ENCODE assay signal across 2 cellular contexts in the genomic region with DNA sequence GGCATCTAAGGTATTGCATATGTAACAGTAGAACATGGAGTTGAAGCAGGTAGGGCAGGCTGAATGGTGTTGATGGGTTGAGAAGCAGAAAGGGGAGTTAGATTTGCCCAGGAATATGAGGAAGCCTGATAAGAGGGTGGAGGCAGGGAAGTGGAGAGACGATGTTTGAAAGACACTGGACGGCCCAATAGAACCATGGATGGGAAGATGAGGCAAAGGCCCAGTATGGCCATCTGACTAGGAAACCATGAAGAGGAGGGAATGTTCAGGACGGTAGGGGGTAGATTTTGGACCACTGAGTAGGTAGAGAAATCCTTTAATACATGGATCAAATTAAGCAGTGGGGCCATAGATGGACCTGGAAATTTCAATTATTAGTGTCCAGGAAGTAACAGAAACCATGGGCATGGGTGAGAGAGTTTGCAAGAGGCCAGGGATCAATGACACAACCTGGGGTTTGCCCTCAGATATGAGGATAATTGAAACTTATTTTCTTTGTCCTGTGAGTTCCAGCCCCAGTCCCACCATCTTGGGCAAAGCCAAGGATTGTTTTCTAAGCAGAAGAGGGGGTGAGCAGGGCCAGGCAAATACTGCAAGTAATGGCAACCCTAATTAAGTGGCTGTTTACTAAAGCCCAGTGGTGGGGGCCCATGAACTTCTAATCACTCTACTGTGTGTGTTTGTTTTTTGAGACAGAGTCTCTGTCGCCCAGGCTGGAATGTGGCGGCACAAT.
TF ChIP-seq lines count a peak whose summit lies in the region.

No MANE protein-coding gene starts in this region.

TF ChIP-seq in GM23338, 12 proteins besides CTCF, POLR2A, EP300 and RAD21 (continues in another document):
- no peak for TF ChIP-seq ZNF114 (CRISPR knock-in tag; IDR thresholded peaks at IDR 0.05)
- TF ChIP-seq EZH2 (IDR thresholded peaks at IDR 0.05; ENCODE audit: low read depth, unreplicated experiment) = no peak
- TF ChIP-seq STAT1 (IDR thresholded peaks at IDR 0.05; ENCODE audit: unreplicated experiment) = no peak
- no peak for TF ChIP-seq JUNB (IDR thresholded peaks at IDR 0.05; ENCODE audit: unreplicated experiment)
- TF ChIP-seq, protein P1, sequence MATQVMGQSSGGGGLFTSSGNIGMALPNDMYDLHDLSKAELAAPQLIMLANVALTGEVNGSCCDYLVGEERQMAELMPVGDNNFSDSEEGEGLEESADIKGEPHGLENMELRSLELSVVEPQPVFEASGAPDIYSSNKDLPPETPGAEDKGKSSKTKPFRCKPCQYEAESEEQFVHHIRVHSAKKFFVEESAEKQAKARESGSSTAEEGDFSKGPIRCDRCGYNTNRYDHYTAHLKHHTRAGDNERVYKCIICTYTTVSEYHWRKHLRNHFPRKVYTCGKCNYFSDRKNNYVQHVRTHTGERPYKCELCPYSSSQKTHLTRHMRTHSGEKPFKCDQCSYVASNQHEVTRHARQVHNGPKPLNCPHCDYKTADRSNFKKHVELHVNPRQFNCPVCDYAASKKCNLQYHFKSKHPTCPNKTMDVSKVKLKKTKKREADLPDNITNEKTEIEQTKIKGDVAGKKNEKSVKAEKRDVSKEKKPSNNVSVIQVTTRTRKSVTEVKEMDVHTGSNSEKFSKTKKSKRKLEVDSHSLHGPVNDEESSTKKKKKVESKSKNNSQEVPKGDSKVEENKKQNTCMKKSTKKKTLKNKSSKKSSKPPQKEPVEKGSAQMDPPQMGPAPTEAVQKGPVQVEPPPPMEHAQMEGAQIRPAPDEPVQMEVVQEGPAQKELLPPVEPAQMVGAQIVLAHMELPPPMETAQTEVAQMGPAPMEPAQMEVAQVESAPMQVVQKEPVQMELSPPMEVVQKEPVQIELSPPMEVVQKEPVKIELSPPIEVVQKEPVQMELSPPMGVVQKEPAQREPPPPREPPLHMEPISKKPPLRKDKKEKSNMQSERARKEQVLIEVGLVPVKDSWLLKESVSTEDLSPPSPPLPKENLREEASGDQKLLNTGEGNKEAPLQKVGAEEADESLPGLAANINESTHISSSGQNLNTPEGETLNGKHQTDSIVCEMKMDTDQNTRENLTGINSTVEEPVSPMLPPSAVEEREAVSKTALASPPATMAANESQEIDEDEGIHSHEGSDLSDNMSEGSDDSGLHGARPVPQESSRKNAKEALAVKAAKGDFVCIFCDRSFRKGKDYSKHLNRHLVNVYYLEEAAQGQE (IDR thresholded peaks at IDR 0.05; ENCODE audit: unreplicated experiment) = no peak
- TF ChIP-seq POLR2AphosphoS5 (IDR thresholded peaks at IDR 0.05; ENCODE audit: low read depth) = no peak
- no peak for TF ChIP-seq ZNF331 (CRISPR knock-in tag; IDR thresholded peaks at IDR 0.05; ENCODE audit: low read depth)
- TF ChIP-seq, protein P2, sequence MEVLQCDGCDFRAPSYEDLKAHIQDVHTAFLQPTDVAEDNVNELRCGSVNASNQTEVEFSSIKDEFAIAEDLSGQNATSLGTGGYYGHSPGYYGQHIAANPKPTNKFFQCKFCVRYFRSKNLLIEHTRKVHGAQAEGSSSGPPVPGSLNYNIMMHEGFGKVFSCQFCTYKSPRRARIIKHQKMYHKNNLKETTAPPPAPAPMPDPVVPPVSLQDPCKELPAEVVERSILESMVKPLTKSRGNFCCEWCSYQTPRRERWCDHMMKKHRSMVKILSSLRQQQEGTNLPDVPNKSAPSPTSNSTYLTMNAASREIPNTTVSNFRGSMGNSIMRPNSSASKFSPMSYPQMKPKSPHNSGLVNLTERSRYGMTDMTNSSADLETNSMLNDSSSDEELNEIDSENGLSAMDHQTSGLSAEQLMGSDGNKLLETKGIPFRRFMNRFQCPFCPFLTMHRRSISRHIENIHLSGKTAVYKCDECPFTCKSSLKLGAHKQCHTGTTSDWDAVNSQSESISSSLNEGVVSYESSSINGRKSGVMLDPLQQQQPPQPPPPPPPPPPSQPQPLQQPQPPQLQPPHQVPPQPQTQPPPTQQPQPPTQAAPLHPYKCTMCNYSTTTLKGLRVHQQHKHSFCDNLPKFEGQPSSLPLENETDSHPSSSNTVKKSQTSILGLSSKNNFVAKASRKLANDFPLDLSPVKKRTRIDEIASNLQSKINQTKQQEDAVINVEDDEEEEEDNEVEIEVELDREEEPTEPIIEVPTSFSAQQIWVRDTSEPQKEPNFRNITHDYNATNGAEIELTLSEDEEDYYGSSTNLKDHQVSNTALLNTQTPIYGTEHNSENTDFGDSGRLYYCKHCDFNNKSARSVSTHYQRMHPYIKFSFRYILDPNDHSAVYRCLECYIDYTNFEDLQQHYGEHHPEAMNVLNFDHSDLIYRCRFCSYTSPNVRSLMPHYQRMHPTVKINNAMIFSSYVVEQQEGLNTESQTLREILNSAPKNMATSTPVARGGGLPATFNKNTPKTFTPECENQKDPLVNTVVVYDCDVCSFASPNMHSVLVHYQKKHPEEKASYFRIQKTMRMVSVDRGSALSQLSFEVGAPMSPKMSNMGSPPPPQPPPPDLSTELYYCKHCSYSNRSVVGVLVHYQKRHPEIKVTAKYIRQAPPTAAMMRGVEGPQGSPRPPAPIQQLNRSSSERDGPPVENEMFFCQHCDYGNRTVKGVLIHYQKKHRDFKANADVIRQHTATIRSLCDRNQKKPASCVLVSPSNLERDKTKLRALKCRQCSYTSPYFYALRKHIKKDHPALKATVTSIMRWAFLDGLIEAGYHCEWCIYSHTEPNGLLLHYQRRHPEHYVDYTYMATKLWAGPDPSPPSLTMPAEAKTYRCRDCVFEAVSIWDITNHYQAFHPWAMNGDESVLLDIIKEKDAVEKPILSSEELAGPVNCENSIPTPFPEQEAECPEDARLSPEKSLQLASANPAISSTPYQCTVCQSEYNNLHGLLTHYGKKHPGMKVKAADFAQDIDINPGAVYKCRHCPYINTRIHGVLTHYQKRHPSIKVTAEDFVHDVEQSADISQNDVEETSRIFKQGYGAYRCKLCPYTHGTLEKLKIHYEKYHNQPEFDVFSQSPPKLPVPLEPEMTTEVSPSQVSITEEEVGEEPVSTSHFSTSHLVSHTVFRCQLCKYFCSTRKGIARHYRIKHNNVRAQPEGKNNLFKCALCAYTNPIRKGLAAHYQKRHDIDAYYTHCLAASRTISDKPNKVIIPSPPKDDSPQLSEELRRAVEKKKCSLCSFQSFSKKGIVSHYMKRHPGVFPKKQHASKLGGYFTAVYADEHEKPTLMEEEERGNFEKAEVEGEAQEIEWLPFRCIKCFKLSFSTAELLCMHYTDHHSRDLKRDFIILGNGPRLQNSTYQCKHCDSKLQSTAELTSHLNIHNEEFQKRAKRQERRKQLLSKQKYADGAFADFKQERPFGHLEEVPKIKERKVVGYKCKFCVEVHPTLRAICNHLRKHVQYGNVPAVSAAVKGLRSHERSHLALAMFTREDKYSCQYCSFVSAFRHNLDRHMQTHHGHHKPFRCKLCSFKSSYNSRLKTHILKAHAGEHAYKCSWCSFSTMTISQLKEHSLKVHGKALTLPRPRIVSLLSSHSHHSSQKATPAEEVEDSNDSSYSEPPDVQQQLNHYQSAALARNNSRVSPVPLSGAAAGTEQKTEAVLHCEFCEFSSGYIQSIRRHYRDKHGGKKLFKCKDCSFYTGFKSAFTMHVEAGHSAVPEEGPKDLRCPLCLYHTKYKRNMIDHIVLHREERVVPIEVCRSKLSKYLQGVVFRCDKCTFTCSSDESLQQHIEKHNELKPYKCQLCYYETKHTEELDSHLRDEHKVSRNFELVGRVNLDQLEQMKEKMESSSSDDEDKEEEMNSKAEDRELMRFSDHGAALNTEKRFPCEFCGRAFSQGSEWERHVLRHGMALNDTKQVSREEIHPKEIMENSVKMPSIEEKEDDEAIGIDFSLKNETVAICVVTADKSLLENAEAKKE (CRISPR knock-in tag; IDR thresholded peaks at IDR 0.05) = no peak
- TF ChIP-seq CREB1 (CRISPR knock-in tag; IDR thresholded peaks at IDR 0.05; ENCODE audit: low read depth) = no peak
- TF ChIP-seq NANOG (IDR thresholded peaks at IDR 0.05; ENCODE audit: borderline replicate concordance) = no peak
- TF ChIP-seq EZH2phosphoT487 (IDR thresholded peaks at IDR 0.05; ENCODE audit: unreplicated experiment) = no peak

TF ChIP-seq in GM12878, 131 proteins besides CTCF, POLR2A, EP300 and RAD21:
- TF ChIP-seq, protein P3, sequence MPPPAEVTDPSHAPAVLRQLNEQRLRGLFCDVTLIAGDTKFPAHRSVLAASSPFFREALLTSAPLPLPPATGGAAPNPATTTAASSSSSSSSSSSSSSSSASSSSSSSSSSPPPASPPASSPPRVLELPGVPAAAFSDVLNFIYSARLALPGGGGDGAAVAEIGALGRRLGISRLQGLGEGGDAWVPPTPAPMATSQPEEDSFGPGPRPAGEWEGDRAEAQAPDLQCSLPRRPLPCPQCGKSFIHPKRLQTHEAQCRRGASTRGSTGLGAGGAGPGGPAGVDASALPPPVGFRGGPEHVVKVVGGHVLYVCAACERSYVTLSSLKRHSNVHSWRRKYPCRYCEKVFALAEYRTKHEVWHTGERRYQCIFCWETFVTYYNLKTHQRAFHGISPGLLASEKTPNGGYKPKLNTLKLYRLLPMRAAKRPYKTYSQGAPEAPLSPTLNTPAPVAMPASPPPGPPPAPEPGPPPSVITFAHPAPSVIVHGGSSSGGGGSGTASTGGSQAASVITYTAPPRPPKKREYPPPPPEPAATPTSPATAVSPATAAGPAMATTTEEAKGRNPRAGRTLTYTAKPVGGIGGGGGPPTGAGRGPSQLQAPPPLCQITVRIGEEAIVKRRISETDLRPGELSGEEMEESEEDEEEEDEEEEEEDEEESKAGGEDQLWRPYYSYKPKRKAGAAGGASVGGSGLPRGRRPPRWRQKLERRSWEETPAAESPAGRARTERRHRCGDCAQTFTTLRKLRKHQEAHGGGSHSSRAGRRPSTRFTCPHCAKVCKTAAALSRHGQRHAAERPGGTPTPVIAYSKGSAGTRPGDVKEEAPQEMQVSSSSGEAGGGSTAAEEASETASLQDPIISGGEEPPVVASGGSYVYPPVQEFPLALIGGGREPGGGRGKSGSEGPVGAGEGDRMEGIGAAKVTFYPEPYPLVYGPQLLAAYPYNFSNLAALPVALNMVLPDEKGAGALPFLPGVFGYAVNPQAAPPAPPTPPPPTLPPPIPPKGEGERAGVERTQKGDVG (CRISPR knock-in tag; IDR thresholded peaks at IDR 0.05) = no peak
- TF ChIP-seq POLR2AphosphoS5 (IDR thresholded peaks at IDR 0.05; ENCODE audit: low read length) = peak; percentile 26; the same call in 1 of the 2 replicates
